ENCODE assay signal across 13 cellular contexts in genomic region chr11:128341767-128342318, GRCh38.
DNase-seq lines count a peak whose midpoint lies in the region; ATAC-seq and TF ChIP-seq lines count a peak whose summit lies in the region.
"Had no signal": no experiment of that assay in that cellular context is flagged by ENCODE, and none has a peak within 500 bp of the region (broad histone marks: within the 10 kb centered on the region; RNA-seq: fewer than 3 reads in every experiment).

No MANE protein-coding gene starts in this region.

- peaks cover 5% of the 10 kb centered on the region for H3K36me3 Mint-ChIP-seq in CD4-positive, alpha-beta T cell (ENCODE audit: low read depth)
- no peaks in the 10 kb centered on the region for H3K36me3 Mint-ChIP-seq in neural progenitor cell

- H3K4me3 ChIP-seq in Loucy (ENCODE audit: low read length, poor library complexity, severe bottlenecking) (peak overlapping the region; percentile 45), neural progenitor cell (no peak overlapping the region)
- peak overlapping the region; percentile 11 for H3K4me3 ChIP-seq in effector memory CD4-positive, alpha-beta T cell (ENCODE audit: insufficient read depth, low read depth, low read length, poor library complexity, severe bottlenecking)
- H3K4me3 ChIP-seq: tibial artery had no signal

- H3K36me3 ChIP-seq in Loucy (ENCODE audit: insufficient read depth, low read length) (no peaks in the 10 kb centered on the region), neural progenitor cell (no peaks in the 10 kb centered on the region)
- no peaks in the 10 kb centered on the region for H3K36me3 ChIP-seq in effector memory CD4-positive, alpha-beta T cell (ENCODE audit: control insufficient read depth, insufficient read depth, low read length)
- H3K36me3 ChIP-seq: tibial artery had no signal

- H3K4me3 Mint-ChIP-seq in CD4-positive, alpha-beta T cell, result peak overlapping the region; percentile 73
- H3K4me3 Mint-ChIP-seq in neural progenitor cell, result no peak overlapping the region
- H3K4me3 Mint-ChIP-seq: activated B cell treated with CpG ODN at 0.5 μM for 24 hours had no signal

- H3K79me2 ChIP-seq in Loucy (ENCODE audit: insufficient read depth, low read length) (no peaks in the 10 kb centered on the region), neural progenitor cell (ENCODE audit: low read depth) (no peaks in the 10 kb centered on the region)

- intact Hi-C loops in CD4-positive, alpha-beta T cell (cut with DNase I, micrococcal nuclease), result loop anchor here in 1 of 2 experiments (1.0 to 5.0 kb wide), 7 partner anchors 13 to 180 kb away; no protein-coding TSS in a partner anchor

- peaks cover 99% of the 10 kb centered on the region for H3K4me1 Mint-ChIP-seq in CD4-positive, alpha-beta T cell (ENCODE audit: low read depth)
- H3K4me1 Mint-ChIP-seq in neural progenitor cell, result peaks cover 24% of the 10 kb centered on the region

- no peaks in the 10 kb centered on the region for H4K20me1 ChIP-seq in Loucy (ENCODE audit: insufficient read depth, low read length, poor library complexity, severe bottlenecking)
- no peaks in the 10 kb centered on the region for H4K20me1 ChIP-seq in neural progenitor cell (ENCODE audit: low read depth)

- H3F3A ChIP-seq in Loucy (ENCODE audit: low read depth) (peaks cover 5% of the 10 kb centered on the region; the same call in 1 of the 2 replicates), neural progenitor cell (ENCODE audit: low read depth) (no peaks in the 10 kb centered on the region)

- peak overlapping the region; percentile 99 for H3K27ac Mint-ChIP-seq in CD4-positive, alpha-beta T cell
- H3K27ac Mint-ChIP-seq in neural progenitor cell, result peak overlapping the region; percentile 80

- no peak for TF ChIP-seq CTCF in CD4-positive, alpha-beta T cell (IDR thresholded peaks at IDR 0.05)
- TF ChIP-seq CTCF in Loucy (conservative IDR thresholded peaks at IDR 0.05; ENCODE audit: low read length) (no peak), neural progenitor cell (IDR thresholded peaks at IDR 0.05) (no peak)

- H3K9me3 Mint-ChIP-seq in CD4-positive, alpha-beta T cell, result peaks cover 3% of the 10 kb centered on the region
- H3K9me3 Mint-ChIP-seq in neural progenitor cell, result no peaks in the 10 kb centered on the region
- H3K9me3 Mint-ChIP-seq: activated B cell treated with CpG ODN at 0.5 μM for 24 hours had no signal

- H2AFZ ChIP-seq in Loucy (ENCODE audit: low read length), result peak overlapping the region; percentile 26; the same call in 1 of the 2 replicates
- peak overlapping the region; percentile 64 for H2AFZ ChIP-seq in neural progenitor cell (replicated peaks)

- ATAC-seq in CD4-positive, alpha-beta T cell (ENCODE audit: poor library complexity), result no peak
- no peak for ATAC-seq in GM21576 (IDR thresholded peaks at IDR 0.05; ENCODE audit: unreplicated experiment)

- no peaks in the 10 kb centered on the region for H3K9me3 ChIP-seq in CD4-positive, alpha-beta T cell (ENCODE audit: control insufficient read depth, low read length)
- H3K9me3 ChIP-seq in Loucy (ENCODE audit: insufficient read depth, low read depth, low read length), result no peaks in the 10 kb centered on the region
- H3K9me3 ChIP-seq in effector memory CD4-positive, alpha-beta T cell (ENCODE audit: control insufficient read depth, low read length), result no peaks in the 10 kb centered on the region
- no peaks in the 10 kb centered on the region for H3K9me3 ChIP-seq in neural progenitor cell (ENCODE audit: low read depth)
- H3K9me3 ChIP-seq: tibial artery had no signal

- H3K27me3 ChIP-seq in CD4-positive, alpha-beta T cell (ENCODE audit: control insufficient read depth, insufficient read depth, low read length), result no peaks in the 10 kb centered on the region
- no peaks in the 10 kb centered on the region for H3K27me3 ChIP-seq in Loucy (ENCODE audit: insufficient read depth, low read length, poor library complexity, severe bottlenecking)
- H3K27me3 ChIP-seq in effector memory CD4-positive, alpha-beta T cell (replicated peaks; ENCODE audit: control insufficient read depth, insufficient read depth, low read length, poor library complexity, severe bottlenecking), result no peaks in the 10 kb centered on the region
- H3K27me3 ChIP-seq in neural progenitor cell, result no peaks in the 10 kb centered on the region
- H3K27me3 ChIP-seq: tibial artery had no signal

- POLR2A ChIA-PET in CD4-positive, alpha-beta T cell (lab: Charles Lee), result interaction anchor here (0.6 to 4.5 kb wide), 39 partner anchors 8 to 352 kb away, joined by 3 to 27 read pairs (median 4); partner anchors contain the start of gene FLI1

- CTCF ChIA-PET in CD4-positive, alpha-beta T cell (lab: Charles Lee), result interaction anchor here (1.2 to 2.1 kb wide), 9 partner anchors 9 to 176 kb away, joined by 3 to 7 read pairs (median 4); no protein-coding TSS in a partner anchor

- no peaks in the 10 kb centered on the region for H3K9me2 ChIP-seq in Loucy (replicated peaks; ENCODE audit: low read depth, low read length)

- H3K4me2 ChIP-seq in Loucy (ENCODE audit: low read depth, low read length, poor library complexity, severe bottlenecking) (peak overlapping the region; percentile 69), neural progenitor cell (peak overlapping the region; percentile 35)

- no peak for DNase-seq in CD4-positive, alpha-beta T cell
- no peak for DNase-seq in effector memory CD4-positive, alpha-beta T cell
- DNase-seq in neural progenitor cell (ENCODE audit: low spot score) (peak; percentile 41), OCI-M1 (lab: John Stamatoyannopoulos, UW) (no peak), HCEC 1CT (no peak)
- no peak for DNase-seq in activated CD8-positive, alpha-beta memory T cell treated with anti-CD3 and anti-CD28 coated beads, Interleukin-2, amount 50 U/mL, for 48 hours
- DNase-seq: activated B cell treated with CpG ODN at 0.5 μM for 24 hours, amniotic stem cell, NCI-H2171, nucleus accumbens, tibial artery had no signal

- peak overlapping the region; percentile 47 for H3K9ac ChIP-seq in Loucy (ENCODE audit: low read depth, low read length, poor library complexity, severe bottlenecking)
- H3K9ac ChIP-seq in neural progenitor cell, result no peak overlapping the region

- H3K27me3 Mint-ChIP-seq in CD4-positive, alpha-beta T cell, result no peaks in the 10 kb centered on the region
- H3K27me3 Mint-ChIP-seq in neural progenitor cell (ENCODE audit: insufficient read depth, low read depth), result peaks cover 2% of the 10 kb centered on the region
- H3K27me3 Mint-ChIP-seq: activated B cell treated with CpG ODN at 0.5 μM for 24 hours had no signal

- H3K27ac ChIP-seq in CD4-positive, alpha-beta T cell (ENCODE audit: low read depth, low read length), result peak overlapping the region; percentile 79
- H3K27ac ChIP-seq in effector memory CD4-positive, alpha-beta T cell (ENCODE audit: insufficient read depth, low read length, poor library complexity, severe bottlenecking), result peak overlapping the region; percentile 94
- no peak overlapping the region for H3K27ac ChIP-seq in neural progenitor cell
- H3K27ac ChIP-seq: tibial artery had no signal

- H3K4me1 ChIP-seq in Loucy (ENCODE audit: insufficient read depth, low read length, poor library complexity, severe bottlenecking) (peaks cover 35% of the 10 kb centered on the region), neural progenitor cell (peaks cover 18% of the 10 kb centered on the region)
- peaks cover 59% of the 10 kb centered on the region for H3K4me1 ChIP-seq in effector memory CD4-positive, alpha-beta T cell (ENCODE audit: control insufficient read depth, insufficient read depth, low read length, poor library complexity, severe bottlenecking)
- H3K4me1 ChIP-seq: tibial artery had no signal
